ENCODE assay signal across 24 cellular contexts in genomic region chrX:122552291-122552800, GRCh38.
"Had no signal": no experiment of that assay in that cellular context is flagged by ENCODE, and none has a peak within 500 bp of the region (broad histone marks: within the 10 kb centered on the region; RNA-seq: fewer than 3 reads in every experiment).

No MANE protein-coding gene starts in this region.

- FAIRE-seq: endothelial cell of umbilical vein had no signal

- H3K4me1 Mint-ChIP-seq: activated naive CD8-positive, alpha-beta T cell treated with anti-CD3 and anti-CD28 coated beads, Interleukin-2, amount 50 U/mL, for 24 hours; memory B cell; naive thymus-derived CD4-positive, alpha-beta T cell; neural progenitor cell had no signal

- H3K9me3 Mint-ChIP-seq: activated naive CD4-positive, alpha-beta T cell treated with anti-CD3 and anti-CD28 coated beads for 36 hours; activated T-cell treated with anti-CD3 and anti-CD28 coated beads, Interleukin-2, amount 50 U/mL, for 4 hours; stimulated activated naive CD8-positive, alpha-beta T cell treated with anti-CD3 and anti-CD28 coated beads, Interleukin-15, Interleukin-2, amounts not matched to agents 100 ng/mL and 50 ng/mL, for 24 hours had no signal

- H3K4me3 ChIP-seq: ascending aorta, neural progenitor cell, psoas muscle, skin epidermis, suprapubic skin, transverse colon, uterus had no signal

- H3K4me1 ChIP-seq: ascending aorta, neural progenitor cell, psoas muscle, suprapubic skin, transverse colon, uterus had no signal

- H3K4me3 Mint-ChIP-seq: activated naive CD4-positive, alpha-beta T cell treated with anti-CD3 and anti-CD28 coated beads for 36 hours; activated naive CD8-positive, alpha-beta T cell treated with anti-CD3 and anti-CD28 coated beads, Interleukin-2, amount 50 U/mL, for 24 hours; activated T-cell treated with anti-CD3 and anti-CD28 coated beads, Interleukin-2, amount 50 U/mL, for 4 hours; dendritic cell treated with granulocyte-macrophage colony-stimulating factor and Interleukin-4, amounts not matched to agents 40 ng/mL and 50 ng/mL, for 4 days; memory B cell; naive thymus-derived CD4-positive, alpha-beta T cell; neural progenitor cell; stimulated activated naive CD8-positive, alpha-beta T cell treated with anti-CD3 and anti-CD28 coated beads, Interleukin-15, Interleukin-2, amounts not matched to agents 100 ng/mL and 50 ng/mL, for 24 hours; T-helper 1 cell treated with Interleukin-12 subunit alpha and Interleukin-12 subunit beta and Interleukin-4 antibody, amounts not matched to agents 30 μg/mL and 1 μg/mL, for 36 hours had no signal

- H3K27ac Mint-ChIP-seq: activated naive CD4-positive, alpha-beta T cell treated with anti-CD3 and anti-CD28 coated beads for 36 hours; activated naive CD8-positive, alpha-beta T cell treated with anti-CD3 and anti-CD28 coated beads, Interleukin-2, amount 50 U/mL, for 24 hours; dendritic cell treated with granulocyte-macrophage colony-stimulating factor and Interleukin-4, amounts not matched to agents 40 ng/mL and 50 ng/mL, for 4 days; memory B cell; naive thymus-derived CD4-positive, alpha-beta T cell; neural progenitor cell; stimulated activated naive CD8-positive, alpha-beta T cell treated with anti-CD3 and anti-CD28 coated beads, Interleukin-15, Interleukin-2, amounts not matched to agents 100 ng/mL and 50 ng/mL, for 24 hours; T-helper 1 cell treated with Interleukin-12 subunit alpha and Interleukin-12 subunit beta and Interleukin-4 antibody, amounts not matched to agents 30 μg/mL and 1 μg/mL, for 36 hours had no signal

- ATAC-seq: activated CD4-positive, CD25-positive, alpha-beta regulatory T cell treated with anti-CD3 and anti-CD28 coated beads, Interleukin-2, amount 50 U/mL, for 24 hours; activated naive CD8-positive, alpha-beta T cell treated with anti-CD3 and anti-CD28 coated beads, Interleukin-2, amount 50 U/mL, for 24 hours; activated T-cell treated with anti-CD3 and anti-CD28 coated beads, Interleukin-2, amount 50 U/mL, for 4 hours; left ventricle myocardium superior; naive thymus-derived CD4-positive, alpha-beta T cell; psoas muscle; right cardiac atrium had no signal

- H3K9me3 ChIP-seq: ascending aorta, psoas muscle, suprapubic skin, transverse colon, uterus had no signal

- DNase-seq: activated CD4-positive, alpha-beta T cell treated with anti-CD3 and anti-CD28 coated beads, Interleukin-2, amount 50 U/mL, for 1 hour; activated CD8-positive, alpha-beta memory T cell treated with anti-CD3 and anti-CD28 coated beads, Interleukin-2, amount 50 U/mL, for 4 hours; activated naive CD4-positive, alpha-beta T cell treated with anti-CD3 and anti-CD28 coated beads for 36 hours; activated naive CD8-positive, alpha-beta T cell treated with anti-CD3 and anti-CD28 coated beads, Interleukin-2, amount 50 U/mL, for 24 hours; activated T-cell treated with anti-CD3 and anti-CD28 coated beads, Interleukin-2, amount 50 U/mL, for 4 hours; effector CD8-positive, alpha-beta T cell; left ventricle myocardium superior; naive thymus-derived CD4-positive, alpha-beta T cell; psoas muscle; right cardiac atrium; stimulated activated CD4-positive, alpha-beta T cell treated with anti-CD3 and anti-CD28 coated beads, Interleukin-15, amount 100 ng/mL, for 24 hours; stimulated activated CD4-positive, alpha-beta T cell treated with anti-CD3 and anti-CD28 coated beads, Interleukin-2, amount 100 ng/mL, for 48 hours; transverse colon; uterus had no signal

- H3K27ac ChIP-seq: ascending aorta, neural progenitor cell, psoas muscle, skin epidermis, suprapubic skin, transverse colon, uterus had no signal

- H3K27me3 ChIP-seq: ascending aorta, neural progenitor cell, suprapubic skin, transverse colon, uterus had no signal

- H3K27me3 Mint-ChIP-seq: activated naive CD8-positive, alpha-beta T cell treated with anti-CD3 and anti-CD28 coated beads, Interleukin-2, amount 50 U/mL, for 24 hours; dendritic cell treated with granulocyte-macrophage colony-stimulating factor and Interleukin-4, amounts not matched to agents 40 ng/mL and 50 ng/mL, for 4 days; memory B cell; naive thymus-derived CD4-positive, alpha-beta T cell; stimulated activated naive CD8-positive, alpha-beta T cell treated with anti-CD3 and anti-CD28 coated beads, Interleukin-15, Interleukin-2, amounts not matched to agents 100 ng/mL and 50 ng/mL, for 24 hours had no signal

- H3K36me3 ChIP-seq: ascending aorta, neural progenitor cell, suprapubic skin, transverse colon, uterus had no signal
